25 cellular contexts compared by ENCODE assay signal in the genomic region with DNA sequence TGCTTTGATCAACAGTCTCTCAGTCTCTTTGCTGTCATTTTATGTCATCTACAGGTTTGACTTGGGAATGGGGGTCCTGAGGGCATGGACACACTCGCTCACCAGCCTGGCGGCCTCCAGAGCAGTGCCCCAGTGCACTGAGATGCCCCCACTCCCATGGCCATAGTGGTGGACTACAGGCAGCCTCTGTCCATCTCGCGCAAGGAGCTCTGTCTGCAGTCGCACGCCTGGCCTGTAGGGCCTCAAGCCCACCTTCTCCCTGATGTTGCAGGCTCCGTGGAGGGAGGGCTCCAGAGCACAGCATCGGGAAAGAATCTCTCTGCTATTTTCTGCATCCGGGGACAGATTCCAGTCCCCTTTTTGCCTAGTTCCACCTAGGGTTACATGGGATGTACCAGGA. TPM values are rescaled to one million over a fixed set of nuclear protein-coding genes. Genes with fewer than 3 reads are reported as not detected.
DNase-seq lines count a peak whose midpoint lies in the region; ATAC-seq and TF ChIP-seq lines count a peak whose summit lies in the region.
"Had no signal": no experiment of that assay in that cellular context is flagged by ENCODE, and none has a peak within 500 bp of the region (broad histone marks: within the 10 kb centered on the region; RNA-seq: fewer than 3 reads in every experiment).

No MANE protein-coding gene starts in this region.

- H3K36me3 Mint-ChIP-seq in GM23338 (ENCODE audit: low read depth), result no peaks in the 10 kb centered on the region
- no peaks in the 10 kb centered on the region for H3K36me3 Mint-ChIP-seq in activated CD4-positive, alpha-beta memory T cell treated with anti-CD3 and anti-CD28 coated beads for 36 hours
- H3K36me3 Mint-ChIP-seq: IgD-negative memory B cell had no signal

- H3K9me3 Mint-ChIP-seq in GM23338, result no peaks in the 10 kb centered on the region
- no peaks in the 10 kb centered on the region for H3K9me3 Mint-ChIP-seq in activated CD4-positive, alpha-beta memory T cell treated with anti-CD3 and anti-CD28 coated beads for 36 hours
- H3K9me3 Mint-ChIP-seq: CD4-positive, alpha-beta T cell; IgD-negative memory B cell had no signal

- H3K27me3 Mint-ChIP-seq in GM23338 (ENCODE audit: insufficient read depth, low read depth, poor library complexity), result peaks cover 1% of the 10 kb centered on the region
- no peaks in the 10 kb centered on the region for H3K27me3 Mint-ChIP-seq in activated CD4-positive, alpha-beta memory T cell treated with anti-CD3 and anti-CD28 coated beads for 36 hours
- H3K27me3 Mint-ChIP-seq: CD4-positive, alpha-beta T cell; IgD-negative memory B cell had no signal

- H3K27ac Mint-ChIP-seq in GM23338, result no peak overlapping the region
- H3K27ac Mint-ChIP-seq in activated CD4-positive, alpha-beta memory T cell treated with anti-CD3 and anti-CD28 coated beads for 36 hours, result no peak overlapping the region
- H3K27ac Mint-ChIP-seq: CD4-positive, alpha-beta T cell had no signal

- H3K4me1 Mint-ChIP-seq in GM23338, result peaks cover 4% of the 10 kb centered on the region
- peaks cover 2% of the 10 kb centered on the region for H3K4me1 Mint-ChIP-seq in activated CD4-positive, alpha-beta memory T cell treated with anti-CD3 and anti-CD28 coated beads for 36 hours (ENCODE audit: low read depth)

- DNase-seq in GM23338 (ENCODE audit: low spot score) (peak; percentile 55), WERI-Rb-1 (no peak), iPS-NIHi11 (ENCODE audit: low spot score) (peak; percentile 27), left colon (no peak)
- DNase-seq in stimulated activated CD4-positive, alpha-beta T cell treated with anti-CD3 and anti-CD28 coated beads, Interleukin-4, amount 100 ng/mL, for 24 hours, result no peak
- DNase-seq in activated CD4-positive, alpha-beta memory T cell treated with anti-CD3 and anti-CD28 coated beads for 36 hours, result no peak
- DNase-seq: Caco-2; CD4-positive, alpha-beta T cell; DMS 273 treated with DMSO at 0.1 percent for 48 hours; DMS79 treated with DMSO at 0.1 percent for 48 hours; HCEC 1CT; Karpas-422; MV-4-11; NCI-H1105 treated with DMSO at 0.1 percent for 48 hours; NCI-H2029 treated with DMSO at 0.1 percent for 48 hours; NCI-H226; NCI-H510A treated with DMSO at 0.1 percent for 48 hours; NCI-H748 treated with DMSO at 0.1 percent for 48 hours; SIG-M5 had no signal

- H3K9me2 ChIP-seq in GM23338 (ENCODE audit: insufficient read depth), result no peaks in the 10 kb centered on the region

- CTCF ChIA-PET in activated CD4-positive, alpha-beta memory T cell treated with anti-CD3 and anti-CD28 coated beads for 36 hours (lab: Charles Lee), result interaction anchor here (0.8 to 5.2 kb wide), 5 partner anchors 27 to 696 kb away, joined by 3 to 75 read pairs (median 4); no protein-coding TSS in a partner anchor

- no peaks in the 10 kb centered on the region for H3K9me3 ChIP-seq in WERI-Rb-1 (ENCODE audit: severe bottlenecking)
- H3K9me3 ChIP-seq: BLaER1, Caco-2 had no signal

- no peak overlapping the region for H3K4me3 Mint-ChIP-seq in GM23338
- H3K4me3 Mint-ChIP-seq in activated CD4-positive, alpha-beta memory T cell treated with anti-CD3 and anti-CD28 coated beads for 36 hours, result no peak overlapping the region
- H3K4me3 Mint-ChIP-seq: CD4-positive, alpha-beta T cell; IgD-negative memory B cell had no signal

- no peaks in the 10 kb centered on the region for H3K36me3 ChIP-seq in GM23338 (ENCODE audit: insufficient read depth)
- no peaks in the 10 kb centered on the region for H3K36me3 ChIP-seq in WERI-Rb-1
- H3K36me3 ChIP-seq: BLaER1 had no signal

- peak overlapping the region; percentile 34; the same call in 1 of the 2 replicates for H2AFZ ChIP-seq in GM23338

- H3K27ac ChIP-seq in GM23338 (ENCODE audit: low read depth) (no peak overlapping the region), WERI-Rb-1 (no peak overlapping the region)
- H3K27ac ChIP-seq: BLaER1 had no signal

- no peak overlapping the region for H3K4me2 ChIP-seq in GM23338
- H3K4me2 ChIP-seq: BLaER1 had no signal

- H3K27me3 ChIP-seq in GM23338 (ENCODE audit: insufficient read depth) (no peaks in the 10 kb centered on the region), WERI-Rb-1 (ENCODE audit: insufficient read depth, low read depth, severe bottlenecking) (no peaks in the 10 kb centered on the region)
- H3K27me3 ChIP-seq: BLaER1 had no signal

- no peaks in the 10 kb centered on the region for H3F3A ChIP-seq in GM23338 (replicated peaks; ENCODE audit: low read depth)

- no peaks in the 10 kb centered on the region for H4K20me1 ChIP-seq in GM23338 (replicated peaks; ENCODE audit: insufficient read depth)
- H4K20me1 ChIP-seq: BLaER1 had no signal

- ATAC-seq in GM23338, result peak; percentile 93
- ATAC-seq in HG03342 (IDR thresholded peaks at IDR 0.05; ENCODE audit: unreplicated experiment), result no peak
- ATAC-seq in left colon, result no peak
- ATAC-seq: GM12878, Panc1 had no signal

- H3K4me1 ChIP-seq in GM23338 (ENCODE audit: insufficient read depth), result no peaks in the 10 kb centered on the region; the same call in 1 of the 2 replicates

- H3K4me3 ChIP-seq in GM23338 (no peak overlapping the region), WERI-Rb-1 (ENCODE audit: low read depth, low read length) (no peak overlapping the region)
- H3K4me3 ChIP-seq: BLaER1, GM12878 had no signal

- H3K79me2 ChIP-seq in GM23338 (replicated peaks; ENCODE audit: insufficient read depth), result no peaks in the 10 kb centered on the region

- TF ChIP-seq CTCF in GM23338 (conservative IDR thresholded peaks at IDR 0.05; ENCODE audit: low read depth in 2 of 2) (peak in 1 of 2 experiments; percentile 19; a peak in 1 of 4 replicates), WERI-Rb-1 (IDR thresholded peaks at IDR 0.05; ENCODE audit: low read depth, low read length) (peak; percentile 6; the same call in 1 of the 2 replicates)

- intact Hi-C loops in activated CD4-positive, alpha-beta memory T cell treated with anti-CD3 and anti-CD28 coated beads for 36 hours (cut with micrococcal nuclease), result no loop called here
- intact Hi-C loops in left colon (cut with DNase I, micrococcal nuclease), result loop anchor here in 1 of 2 donors (5.0 to 10.0 kb wide), 2 partner anchors 215 to 688 kb away; partner anchors contain the start of gene WASF1

- POLR2A ChIA-PET in activated CD4-positive, alpha-beta memory T cell treated with anti-CD3 and anti-CD28 coated beads for 36 hours (lab: Charles Lee), result no interaction called here

TF ChIP-seq in GM23338, 12 proteins besides CTCF, POLR2A, EP300 and RAD21:
- no peak for TF ChIP-seq EZH2phosphoT487 (IDR thresholded peaks at IDR 0.05; ENCODE audit: unreplicated experiment)
- TF ChIP-seq ZNF331 (CRISPR knock-in tag; IDR thresholded peaks at IDR 0.05; ENCODE audit: low read depth), result no peak
- TF ChIP-seq JUNB (IDR thresholded peaks at IDR 0.05; ENCODE audit: unreplicated experiment), result no peak
- no peak for TF ChIP-seq ZNF114 (CRISPR knock-in tag; IDR thresholded peaks at IDR 0.05)
- TF ChIP-seq, protein P1, sequence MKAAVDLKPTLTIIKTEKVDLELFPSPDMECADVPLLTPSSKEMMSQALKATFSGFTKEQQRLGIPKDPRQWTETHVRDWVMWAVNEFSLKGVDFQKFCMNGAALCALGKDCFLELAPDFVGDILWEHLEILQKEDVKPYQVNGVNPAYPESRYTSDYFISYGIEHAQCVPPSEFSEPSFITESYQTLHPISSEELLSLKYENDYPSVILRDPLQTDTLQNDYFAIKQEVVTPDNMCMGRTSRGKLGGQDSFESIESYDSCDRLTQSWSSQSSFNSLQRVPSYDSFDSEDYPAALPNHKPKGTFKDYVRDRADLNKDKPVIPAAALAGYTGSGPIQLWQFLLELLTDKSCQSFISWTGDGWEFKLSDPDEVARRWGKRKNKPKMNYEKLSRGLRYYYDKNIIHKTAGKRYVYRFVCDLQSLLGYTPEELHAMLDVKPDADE (IDR thresholded peaks at IDR 0.05), result no peak
- no peak for TF ChIP-seq POLR2AphosphoS5 (IDR thresholded peaks at IDR 0.05; ENCODE audit: low read depth)

RNA-seq across cellular contexts. Expression of gene DDO, which starts 22.6 kb away (rescaled TPM):
- total RNA-seq in GM23338 (2014; rRNA removed; shearing (Covaris generic)), result 0.10 TPM in 1 of 2 replicates, not detected in the other
- not detected in 2 replicates for polyA plus RNA-seq in GM23338 (2016; fragmentation: Nextera tagmentation; extraction: Ambion mirVana)
- total RNA-seq in activated CD4-positive, alpha-beta memory T cell treated with anti-CD3 and anti-CD28 coated beads for 36 hours, result not detected
- total RNA-seq in left colon, result 1 to 10 TPM; 2.0 to 3.5 TPM
- total RNA-seq: Caco-2; CD4-positive, alpha-beta T cell had no signal
- polyA plus RNA-seq: IgD-negative memory B cell had no signal

RNA-seq across cellular contexts. Expression of gene METTL24, which starts 34.6 kb away (rescaled TPM):
- total RNA-seq in GM23338 (2014; rRNA removed; shearing (Covaris generic)), result 0.35 TPM in 1 of 2 replicates, not detected in the other
- polyA plus RNA-seq in GM23338 (2016; fragmentation: Nextera tagmentation; extraction: Ambion mirVana), result not detected in 2 replicates
- not detected for total RNA-seq in activated CD4-positive, alpha-beta memory T cell treated with anti-CD3 and anti-CD28 coated beads for 36 hours
- 1 to 10 TPM in 1 of 2 donors, under 1 TPM in 1; 0.31 to 4.3 TPM for total RNA-seq in left colon
- total RNA-seq: Caco-2; CD4-positive, alpha-beta T cell; GM12878; M059J had no signal
- polyA plus RNA-seq: IgD-negative memory B cell had no signal

Comparison
In these comparisons a context has a peak if more than half of its experiments do, and no peak if none do; other contexts are left out.
1. DNase-seq: peak in GM23338 (single experiment) and iPS-NIHi11 (single experiment); none in WERI-Rb-1 (single experiment), stimulated activated CD4-positive, alpha-beta T cell treated with anti-CD3 and anti-CD28 coated beads, Interleukin-4, amount 100 ng/mL, for 24 hours (single experiment), activated CD4-positive, alpha-beta memory T cell treated with anti-CD3 and anti-CD28 coated beads for 36 hours (single experiment) and left colon (0 of 2).